In genomic region chr10:32338262-32338661, GRCh38 we compare ENCODE assay signal across 1 cellular context.
A peak's percentile ranks its signal among the peaks of the same experiment; 100 is the strongest.
TF ChIP-seq lines count a peak whose summit lies in the region.

No MANE protein-coding gene starts in this region.

TF ChIP-seq in HEK293, 187 proteins besides CTCF, POLR2A, EP300 and RAD21 (continued from another document):
- TF ChIP-seq OSR2 (tag by site-specific recombination; IDR thresholded peaks at IDR 0.05), result peak; percentile 77
- 0 out of 2 replicates have a peak, but pooled peaks have one; percentile 41 for TF ChIP-seq SP7 (tag by site-specific recombination; IDR thresholded peaks at IDR 0.05)
- TF ChIP-seq ZEB2 (tag by site-specific recombination; IDR thresholded peaks at IDR 0.05), result peak; percentile 47; the same call in 1 of the 2 replicates
- TF ChIP-seq YY2 (tag by site-specific recombination; IDR thresholded peaks at IDR 0.05), result no peak
- TF ChIP-seq ZNF292 (tag by site-specific recombination; IDR thresholded peaks at IDR 0.05; ENCODE audit: borderline replicate concordance, low read depth), result no peak
- TF ChIP-seq ZNF629 (tag by site-specific recombination; IDR thresholded peaks at IDR 0.05), result peak; percentile 60
- no peak for TF ChIP-seq ZNF274 (IDR thresholded peaks at IDR 0.05; ENCODE audit: low read length)
- no peak for TF ChIP-seq ZNF274 (tag by site-specific recombination; IDR thresholded peaks at IDR 0.05; ENCODE audit: borderline replicate concordance)
- TF ChIP-seq ZNF843 (tag by site-specific recombination; IDR thresholded peaks at IDR 0.05), result 0 out of 2 replicates have a peak, but pooled peaks have one; percentile 13
- TF ChIP-seq, protein P1, sequence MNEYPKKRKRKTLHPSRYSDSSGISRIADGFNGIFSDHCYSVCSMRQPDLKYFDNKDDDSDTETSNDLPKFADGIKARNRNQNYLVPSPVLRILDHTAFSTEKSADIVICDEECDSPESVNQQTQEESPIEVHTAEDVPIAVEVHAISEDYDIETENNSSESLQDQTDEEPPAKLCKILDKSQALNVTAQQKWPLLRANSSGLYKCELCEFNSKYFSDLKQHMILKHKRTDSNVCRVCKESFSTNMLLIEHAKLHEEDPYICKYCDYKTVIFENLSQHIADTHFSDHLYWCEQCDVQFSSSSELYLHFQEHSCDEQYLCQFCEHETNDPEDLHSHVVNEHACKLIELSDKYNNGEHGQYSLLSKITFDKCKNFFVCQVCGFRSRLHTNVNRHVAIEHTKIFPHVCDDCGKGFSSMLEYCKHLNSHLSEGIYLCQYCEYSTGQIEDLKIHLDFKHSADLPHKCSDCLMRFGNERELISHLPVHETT (tag by site-specific recombination; IDR thresholded peaks at IDR 0.05), result 0 out of 2 replicates have a peak, but pooled peaks have one; percentile 19
- no peak for TF ChIP-seq ZNF768 (tag by site-specific recombination; IDR thresholded peaks at IDR 0.05)
- peak; percentile 38; the same call in 1 of the 2 replicates for TF ChIP-seq INSM2 (tag by site-specific recombination; IDR thresholded peaks at IDR 0.05)
